Comparison of ENCODE assay signal across 12 cellular contexts in the genomic region with DNA sequence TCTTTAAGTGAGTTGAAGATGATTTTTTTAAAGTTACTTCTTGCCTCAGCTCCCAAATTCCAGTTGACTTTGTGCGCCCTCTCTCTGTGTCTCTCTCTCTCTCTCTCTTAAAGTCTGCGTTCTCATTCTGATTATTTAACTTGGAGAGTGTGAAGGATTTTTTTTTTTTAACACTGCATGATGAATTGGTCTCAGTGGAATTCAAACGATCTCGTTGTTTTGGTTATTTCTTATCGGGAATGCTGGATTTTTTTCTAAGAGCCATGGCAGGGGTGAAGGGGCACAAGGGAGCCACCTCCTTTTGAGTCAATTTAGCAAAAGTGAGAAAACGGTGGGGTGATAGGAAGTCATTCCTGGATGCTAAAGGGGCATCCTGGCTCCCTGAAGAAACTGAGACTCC.
DNase-seq lines count a peak whose midpoint lies in the region; ATAC-seq and TF ChIP-seq lines count a peak whose summit lies in the region.
"Had no signal": no experiment of that assay in that cellular context is flagged by ENCODE, and none has a peak within 500 bp of the region (broad histone marks: within the 10 kb centered on the region; RNA-seq: fewer than 3 reads in every experiment).

No MANE protein-coding gene starts in this region.

- no peak for TF ChIP-seq CTCF in H9 (conservative IDR thresholded peaks at IDR 0.05)
- TF ChIP-seq CTCF in cardiac fibroblast (IDR thresholded peaks at IDR 0.05; ENCODE audit: low read depth, low read length): no peak
- peak in 1 of 7 experiments; percentile 26 for TF ChIP-seq CTCF in stomach (IDR thresholded peaks at IDR 0.05)

- H3K4me1 ChIP-seq in H9 (ENCODE audit: insufficient read depth, low read length) (peaks cover 21% of the 10 kb centered on the region), stomach (peaks cover 9 to 76% (median 32%) of the 10 kb centered on the region in 4 donors)

- no peaks in the 10 kb centered on the region for H3K9me3 ChIP-seq in H9 (ENCODE audit: control insufficient read depth, low read depth, low read length)
- H3K9me3 ChIP-seq in stomach: no peaks in the 10 kb centered on the region

- no peak overlapping the region for H2BK15ac ChIP-seq in H9 (ENCODE audit: low read depth, low read length)

- H4K5ac ChIP-seq in H9 (ENCODE audit: insufficient read length, low read depth, low read length): no peak overlapping the region

- H2AK5ac ChIP-seq in H9 (ENCODE audit: insufficient read length, low read length): no peak overlapping the region

- no peak overlapping the region for H3K14ac ChIP-seq in H9 (ENCODE audit: insufficient read depth, low read length)

- H3K36me3 ChIP-seq in stomach: no peaks in the 10 kb centered on the region

- no peaks in the 10 kb centered on the region for H3K36me3 Mint-ChIP-seq in H9 (ENCODE audit: insufficient read depth in 1 of 3, low read depth in 3 of 3)

- H3K27ac ChIP-seq in H9 (ENCODE audit: insufficient read length, low read depth, low read length): no peak overlapping the region
- H3K27ac ChIP-seq in stomach: peak overlapping the region; percentile 81 to 93 (median 86)

- H2BK20ac ChIP-seq in H9 (ENCODE audit: low read depth, low read length, poor library complexity, severe bottlenecking): no peak overlapping the region

- peak overlapping the region in 1 of 2 experiments; percentile 28; a peak in 1 of 5 replicates for H3K4me3 Mint-ChIP-seq in H9

- peak overlapping the region; percentile 23 to 92 (median 72); a peak in 6 of 7 replicates for H3K27ac Mint-ChIP-seq in H9

- H2BK5ac ChIP-seq in H9 (ENCODE audit: insufficient read length, low read length): no peak overlapping the region

- no peak overlapping the region for H3K4me3 ChIP-seq in cardiac fibroblast (replicated peaks in 1 of 2; ENCODE audit: low read depth in 2 of 2, low read length in 2 of 2)
- H3K4me3 ChIP-seq in stomach: no peak overlapping the region

- no peak overlapping the region for H2BK120ac ChIP-seq in H9 (ENCODE audit: low read depth, low read length, poor library complexity, severe bottlenecking)

- H4K8ac ChIP-seq in H9 (replicated peaks; ENCODE audit: insufficient read length, low read depth, low read length): no peak overlapping the region

- no peak overlapping the region for H3K4me2 ChIP-seq in H9 (ENCODE audit: insufficient read depth, insufficient read length, low read length)

- H3K56ac ChIP-seq in H9 (ENCODE audit: insufficient read length, low read depth, low read length): no peak overlapping the region

- no peak for DNase-seq in H9
- DNase-seq in cardiac fibroblast (ENCODE audit: low read depth in 2 of 2): peak; percentile 57 to 65
- peak; percentile 59 for DNase-seq in kidney tubule cell (ENCODE audit: low spot score)
- no peak for DNase-seq in stomach
- DNase-seq in stimulated activated CD4-positive, alpha-beta T cell treated with anti-CD3 and anti-CD28 coated beads, Interleukin-1b, Interleukin-23, amount 100 ng/mL, for 48 hours: no peak
- DNase-seq in SK-N-DZ (ENCODE audit: low spot score): no peak
- DNase-seq in effector CD8-positive, alpha-beta T cell (lab: John Stamatoyannopoulos, UW): no peak
- DNase-seq: activated CD4-positive, CD25-positive, alpha-beta regulatory T cell; activated effector memory CD4-positive, alpha-beta T cell treated with Interleukin-2 at 50 U/mL for 16 hours; KG1; NCI-H2171 had no signal

- no peaks in the 10 kb centered on the region; a peak in 1 of 5 replicates for H3K9me3 Mint-ChIP-seq in H9

- H3K23me2 ChIP-seq in H9 (ENCODE audit: insufficient read length, low read depth, low read length, poor library complexity, severe bottlenecking): no peaks in the 10 kb centered on the region

- no CpG with 5 or more reads among the region's 6 CpGs for WGBS in H9 (ENCODE audit: extremely low coverage, insufficient read length, low lambda C conversion rate)
- WGBS in stomach, 5 donors: 10 to 31% (median 20%) methylated on average over 6 of the region's 6 CpGs

- TF ChIP-seq POLR2A in stomach (IDR thresholded peaks at IDR 0.05): no peak

- H3K79me1 ChIP-seq in H9 (ENCODE audit: insufficient read depth, low read depth, low read length, poor library complexity, severe bottlenecking): no peaks in the 10 kb centered on the region

- no peaks in the 10 kb centered on the region for H3K27me3 ChIP-seq in H9 (ENCODE audit: insufficient read depth, low read length)
- no peaks in the 10 kb centered on the region for H3K27me3 ChIP-seq in stomach

- no peak overlapping the region for H3K9ac ChIP-seq in H9 (ENCODE audit: extremely low read depth, insufficient read length, low read length)

- intact Hi-C loops in stomach (cut with DNase I; ENCODE audit: low total_unique reads): no loop called here

- peaks cover 61 to 67% of the 10 kb centered on the region in 2 experiments for H3K4me1 Mint-ChIP-seq in H9

- no peak overlapping the region for H3T11ph ChIP-seq in H9 (ENCODE audit: low read length)

- H3K23ac ChIP-seq in H9 (ENCODE audit: insufficient read length, low read depth, low read length): no peak overlapping the region

- H3K18ac ChIP-seq in H9 (ENCODE audit: insufficient read length, low read depth, low read length): no peak overlapping the region

- H4K91ac ChIP-seq in H9 (ENCODE audit: insufficient read length, low read depth, low read length): no peak overlapping the region

- no peaks in the 10 kb centered on the region for H4K20me1 ChIP-seq in H9 (ENCODE audit: control insufficient read depth, insufficient read depth, insufficient read length)

- no peak for ATAC-seq in HG03175 (IDR thresholded peaks at IDR 0.05; ENCODE audit: unreplicated experiment)

- no peak overlapping the region for H2AFZ ChIP-seq in H9 (ENCODE audit: low read length)

- H2BK12ac ChIP-seq in H9 (ENCODE audit: insufficient read length, low read depth, low read length): no peak overlapping the region

- TF ChIP-seq EP300 in stomach (IDR thresholded peaks at IDR 0.05): no peak

- no peaks in the 10 kb centered on the region for H3K79me2 ChIP-seq in H9 (ENCODE audit: insufficient read depth, low read length)

- no peaks in the 10 kb centered on the region for H3K27me3 Mint-ChIP-seq in H9 (ENCODE audit: low read depth)

- no peak overlapping the region for H3K4ac ChIP-seq in H9 (ENCODE audit: low read depth, low read length)

Comparison
In these comparisons a context has a peak if more than half of its experiments do, and no peak if none do; other contexts are left out.
1. DNase-seq: peak in cardiac fibroblast (2 of 2) and kidney tubule cell (single experiment); none in H9 (single experiment), stomach (single experiment), stimulated activated CD4-positive, alpha-beta T cell treated with anti-CD3 and anti-CD28 coated beads, Interleukin-1b, Interleukin-23, amount 100 ng/mL, for 48 hours (single experiment), SK-N-DZ (single experiment) and effector CD8-positive, alpha-beta T cell (single experiment).